Comparison of ENCODE assay signal across 33 cellular contexts in genomic region chr6:166688901-166689300, GRCh38.
"Had no signal": no experiment of that assay in that cellular context is flagged by ENCODE, and none has a peak within 500 bp of the region (broad histone marks: within the 10 kb centered on the region; RNA-seq: fewer than 3 reads in every experiment).

No MANE protein-coding gene starts in this region.

- H3K27ac Mint-ChIP-seq: activated B cell treated with CpG ODN at 0.5 μM for 24 hours; activated CD8-positive, alpha-beta T cell treated with anti-CD3 and anti-CD28 coated beads for 36 hours; activated naive CD4-positive, alpha-beta T cell treated with anti-CD3 and anti-CD28 coated beads for 36 hours; activated naive CD8-positive, alpha-beta T cell; activated T-helper 17 cell treated with anti-CD3 and anti-CD28 coated beads, Interleukin-2, amount 50 U/mL, for 72 hours; dendritic cell treated with granulocyte-macrophage colony-stimulating factor and Interleukin-4, amounts not matched to agents 40 ng/mL and 50 ng/mL, for 4 days; endodermal cell; T-helper 17 cell; T-helper 2 cell treated with Interferon-gamma antibody and Interleukin-4, amounts not matched to agents 5 μg/mL and 100 μg/mL, for 36 hours had no signal

- FAIRE-seq: astrocyte, bronchial epithelial cell, frontal cortex had no signal

- H3K27me3 ChIP-seq: brain microvascular endothelial cell, dorsolateral prefrontal cortex had no signal

- H3K4me1 Mint-ChIP-seq: activated B cell treated with CpG ODN at 0.5 μM for 24 hours; activated T-helper 17 cell treated with anti-CD3 and anti-CD28 coated beads, Interleukin-2, amount 50 U/mL, for 72 hours; central memory CD8-positive, alpha-beta T cell had no signal

- DNase-seq: activated B cell treated with CpG ODN at 0.5 μM for 24 hours; activated CD4-positive, alpha-beta T cell treated with anti-CD3 and anti-CD28 coated beads for 48 hours; activated CD4-positive, alpha-beta T cell treated with anti-CD3 and anti-CD28 coated beads, Interleukin-2, amount 50 U/mL, for 1 hour; activated CD4-positive, alpha-beta T cell treated with anti-CD3 and anti-CD28 coated beads, Interleukin-2, amount 50 U/mL, for 48 hours; activated CD8-positive, alpha-beta memory T cell treated with anti-CD3 and anti-CD28 coated beads for 24 hours; activated CD8-positive, alpha-beta T cell treated with anti-CD3 and anti-CD28 coated beads for 36 hours; activated effector memory CD4-positive, alpha-beta T cell treated with Interleukin-2 at 50 U/mL for 16 hours; activated gamma-delta T cell treated with Interleukin-2 at 50 U/mL for 16 hours; activated naive CD4-positive, alpha-beta T cell treated with anti-CD3 and anti-CD28 coated beads for 36 hours; activated T-cell treated with anti-CD3 and anti-CD28 coated beads, Interleukin-2, amount 50 U/mL, for 4 hours; amniotic stem cell; anterior cingulate cortex; brain microvascular endothelial cell; dorsolateral prefrontal cortex; effector memory CD4-positive, alpha-beta T cell; endodermal cell; foreskin fibroblast; head of caudate nucleus; T-helper 1 cell; T-helper 17 cell; T1000; WERI-Rb-1 had no signal

- H3K4me3 ChIP-seq: coronary artery, dorsolateral prefrontal cortex had no signal

- H3K36me3 ChIP-seq: brain microvascular endothelial cell, WERI-Rb-1 had no signal

- H3K27me3 Mint-ChIP-seq: activated naive CD8-positive, alpha-beta T cell; activated T-helper 17 cell treated with anti-CD3 and anti-CD28 coated beads, Interleukin-2, amount 50 U/mL, for 72 hours; dendritic cell treated with granulocyte-macrophage colony-stimulating factor and Interleukin-4, amounts not matched to agents 40 ng/mL and 50 ng/mL, for 4 days had no signal

- ATAC-seq: activated CD4-positive, CD25-positive, alpha-beta regulatory T cell treated with anti-CD3 and anti-CD28 coated beads, Interleukin-2, amount 50 U/mL, for 24 hours; activated CD8-positive, alpha-beta T cell treated with anti-CD3 and anti-CD28 coated beads for 36 hours; activated T-cell treated with anti-CD3 and anti-CD28 coated beads, Interleukin-2, amount 50 U/mL, for 4 hours; activated T-helper 17 cell treated with anti-CD3 and anti-CD28 coated beads, Interleukin-2, amount 50 U/mL, for 72 hours; esophagus mucosa; T-helper 17 cell had no signal

- H3K9me3 Mint-ChIP-seq: activated B cell treated with CpG ODN at 0.5 μM for 24 hours; activated CD8-positive, alpha-beta T cell treated with anti-CD3 and anti-CD28 coated beads for 36 hours; activated naive CD4-positive, alpha-beta T cell treated with anti-CD3 and anti-CD28 coated beads for 36 hours; activated T-cell treated with anti-CD3 and anti-CD28 coated beads, Interleukin-2, amount 50 U/mL, for 4 hours; activated T-helper 17 cell treated with anti-CD3 and anti-CD28 coated beads, Interleukin-2, amount 50 U/mL, for 72 hours; central memory CD8-positive, alpha-beta T cell; dendritic cell treated with granulocyte-macrophage colony-stimulating factor and Interleukin-4, amounts not matched to agents 40 ng/mL and 50 ng/mL, for 4 days; endodermal cell; T-helper 2 cell treated with Interferon-gamma antibody and Interleukin-4, amounts not matched to agents 5 μg/mL and 100 μg/mL, for 36 hours had no signal

- H3K4me3 Mint-ChIP-seq: activated B cell treated with CpG ODN at 0.5 μM for 24 hours; activated CD8-positive, alpha-beta T cell treated with anti-CD3 and anti-CD28 coated beads for 36 hours; activated naive CD4-positive, alpha-beta T cell treated with anti-CD3 and anti-CD28 coated beads for 36 hours; activated naive CD8-positive, alpha-beta T cell; activated T-cell treated with anti-CD3 and anti-CD28 coated beads, Interleukin-2, amount 50 U/mL, for 4 hours; activated T-helper 17 cell treated with anti-CD3 and anti-CD28 coated beads, Interleukin-2, amount 50 U/mL, for 72 hours; central memory CD8-positive, alpha-beta T cell; dendritic cell treated with granulocyte-macrophage colony-stimulating factor and Interleukin-4, amounts not matched to agents 40 ng/mL and 50 ng/mL, for 4 days; endodermal cell; T-helper 17 cell; T-helper 2 cell treated with Interferon-gamma antibody and Interleukin-4, amounts not matched to agents 5 μg/mL and 100 μg/mL, for 36 hours had no signal

- H3K27ac ChIP-seq: brain microvascular endothelial cell, coronary artery, dorsolateral prefrontal cortex, WERI-Rb-1 had no signal

- H3K36me3 Mint-ChIP-seq: activated naive CD8-positive, alpha-beta T cell had no signal
